Comparison of ENCODE assay signal across 1 cellular context in the genomic region with DNA sequence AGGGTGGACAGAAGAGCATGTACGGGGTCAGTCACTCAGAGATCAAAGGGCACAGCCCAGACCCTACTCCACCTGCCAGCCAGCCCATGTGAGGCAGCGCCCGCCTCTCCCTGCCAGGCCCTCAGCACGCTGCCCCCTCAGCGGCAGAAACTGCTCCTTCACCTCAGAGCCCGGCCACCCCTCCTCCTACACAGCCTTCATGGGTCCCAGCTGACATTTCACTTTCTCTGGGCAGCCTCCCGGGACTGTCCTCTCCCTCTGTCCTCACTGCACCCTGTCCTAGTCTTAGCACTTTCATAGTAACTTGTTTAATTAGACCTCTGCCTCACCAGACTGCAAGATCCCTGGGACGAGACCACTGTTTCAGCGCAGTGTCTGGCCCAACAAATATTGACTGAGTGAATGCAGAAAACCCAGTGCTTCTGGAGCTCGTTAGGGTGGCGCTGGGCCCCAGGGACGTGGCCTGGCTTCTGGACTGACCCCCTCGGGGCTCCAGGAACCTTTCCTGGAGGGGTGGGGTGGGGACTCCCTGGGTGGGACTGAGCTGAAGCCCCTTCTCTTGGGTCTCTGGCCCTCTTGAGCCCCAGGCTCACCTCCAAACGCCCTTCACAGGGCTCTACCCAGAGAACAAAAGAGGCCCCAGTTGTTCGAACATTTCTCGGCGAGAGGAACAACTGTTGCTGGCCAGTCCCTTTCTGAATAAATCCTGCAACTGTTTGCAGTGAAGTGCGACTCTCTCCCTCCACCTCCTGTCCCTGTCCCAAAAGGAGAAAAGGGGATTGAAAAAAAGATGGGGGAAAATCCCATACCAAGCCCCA.
A peak's percentile ranks its signal among the peaks of the same experiment; 100 is the strongest.
TF ChIP-seq lines count a peak whose summit lies in the region.

No MANE protein-coding gene starts in this region.

TF ChIP-seq in HepG2, 621 proteins besides CTCF, POLR2A, EP300 and RAD21 (continued from another document):
- TF ChIP-seq, protein P1, sequence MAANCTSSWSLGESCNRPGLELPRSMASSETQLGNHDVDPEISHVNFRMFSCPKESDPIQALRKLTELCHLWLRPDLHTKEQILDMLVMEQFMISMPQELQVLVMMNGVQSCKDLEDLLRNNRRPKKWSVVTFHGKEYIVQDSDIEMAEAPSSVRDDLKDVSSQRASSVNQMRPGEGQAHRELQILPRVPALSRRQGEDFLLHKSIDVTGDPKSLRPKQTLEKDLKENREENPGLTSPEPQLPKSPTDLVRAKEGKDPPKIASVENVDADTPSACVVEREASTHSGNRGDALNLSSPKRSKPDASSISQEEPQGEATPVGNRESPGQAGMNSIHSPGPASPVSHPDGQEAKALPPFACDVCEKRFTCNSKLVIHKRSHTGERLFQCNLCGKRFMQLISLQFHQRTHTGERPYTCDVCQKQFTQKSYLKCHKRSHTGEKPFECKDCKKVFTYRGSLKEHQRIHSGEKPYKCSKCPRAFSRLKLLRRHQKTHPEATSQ (CRISPR knock-in tag; IDR thresholded peaks at IDR 0.05; ENCODE audit: borderline replicate concordance): 0 out of 2 replicates have a peak, but pooled peaks have one; percentile 18
- peak; percentile 68 for TF ChIP-seq ZNF121 (CRISPR knock-in tag; IDR thresholded peaks at IDR 0.05)
